8 cellular contexts compared by ENCODE assay signal in genomic region chr1:66925944-66926343, GRCh38. TPM values are rescaled to one million over a fixed set of nuclear protein-coding genes. Genes with fewer than 3 reads are reported as not detected.
A peak's percentile ranks its signal among the peaks of the same experiment; 100 is the strongest.
DNase-seq lines count a peak whose midpoint lies in the region; ATAC-seq, FAIRE-seq and TF ChIP-seq lines count a peak whose summit lies in the region.

No MANE protein-coding gene starts in this region.

- H3K9ac ChIP-seq in adipocyte (ENCODE audit: low read length): peak overlapping the region; percentile 80
- peak overlapping the region; percentile 63 to 86 for H3K9ac ChIP-seq in kidney (ENCODE audit: low read length in 2 of 2)

- H3K27me3 ChIP-seq in CD8-positive, alpha-beta memory T cell (ENCODE audit: insufficient read depth, low read length, poor library complexity, severe bottlenecking): no peaks in the 10 kb centered on the region
- no peaks in the 10 kb centered on the region for H3K27me3 ChIP-seq in adipocyte (replicated peaks; ENCODE audit: control insufficient read depth, insufficient read depth, low read length)
- H3K27me3 ChIP-seq in thoracic aorta (replicated peaks; ENCODE audit: insufficient read depth): no peaks in the 10 kb centered on the region

- no peaks in the 10 kb centered on the region for H3K9me3 ChIP-seq in CD8-positive, alpha-beta memory T cell (ENCODE audit: low read length)
- no peaks in the 10 kb centered on the region for H3K9me3 ChIP-seq in adipocyte (ENCODE audit: control insufficient read depth, low read length)
- H3K9me3 ChIP-seq in kidney (ENCODE audit: control insufficient read depth in 1 of 2, low read length in 2 of 2): no peaks in the 10 kb centered on the region
- no peaks in the 10 kb centered on the region for H3K9me3 ChIP-seq in thoracic aorta

- H3K27ac ChIP-seq in CD8-positive, alpha-beta memory T cell (ENCODE audit: low read depth, low read length): peak overlapping the region; percentile 99
- peak overlapping the region; percentile 89 to 96 for H3K27ac ChIP-seq in kidney (ENCODE audit: low read depth in 2 of 2, low read length in 2 of 2)
- H3K27ac ChIP-seq in thoracic aorta: peak overlapping the region; percentile 87 to 95

- intact Hi-C loops in kidney (cut with DNase I): no loop called here

- peaks cover 0 to 9% of the 10 kb centered on the region in 2 donors for H3K27me3 Mint-ChIP-seq in CD8-positive, alpha-beta memory T cell

- peaks cover 32 to 64% (median 46%) of the 10 kb centered on the region in 3 donors for H3K4me1 Mint-ChIP-seq in CD8-positive, alpha-beta memory T cell

- H3K9me3 Mint-ChIP-seq in CD8-positive, alpha-beta memory T cell: no peaks in the 10 kb centered on the region

- H3K4me3 Mint-ChIP-seq in CD8-positive, alpha-beta memory T cell: peak overlapping the region; percentile 95 to 100 (median 97)

- H3K36me3 Mint-ChIP-seq in CD8-positive, alpha-beta memory T cell: peaks cover 0 to 21% (median 0%) of the 10 kb centered on the region in 3 donors

- peaks cover 42% of the 10 kb centered on the region for H3K4me1 ChIP-seq in CD8-positive, alpha-beta memory T cell (ENCODE audit: insufficient read depth, low read length)
- H3K4me1 ChIP-seq in adipocyte (ENCODE audit: control insufficient read depth, insufficient read depth, low read length): peaks cover 22% of the 10 kb centered on the region
- H3K4me1 ChIP-seq in kidney (ENCODE audit: control insufficient read depth in 1 of 2, insufficient read depth in 1 of 2, low read depth in 1 of 2, low read length in 2 of 2): peaks cover 8 to 17% of the 10 kb centered on the region in 2 donors
- H3K4me1 ChIP-seq in thoracic aorta (ENCODE audit: control insufficient read depth in 1 of 2, low read depth in 2 of 2): peaks cover 17 to 35% of the 10 kb centered on the region in 2 donors

- no peaks in the 10 kb centered on the region for H3K36me3 ChIP-seq in CD8-positive, alpha-beta memory T cell (ENCODE audit: insufficient read depth, low read length)
- H3K36me3 ChIP-seq in adipocyte (ENCODE audit: control insufficient read depth, insufficient read depth, low read length, severe bottlenecking) (no peaks in the 10 kb centered on the region), kidney (ENCODE audit: control insufficient read depth in 1 of 2, insufficient read depth in 2 of 2, low read length in 2 of 2) (no peaks in the 10 kb centered on the region), thoracic aorta (no peaks in the 10 kb centered on the region)

- H3K27ac Mint-ChIP-seq in CD8-positive, alpha-beta memory T cell: peak overlapping the region; percentile 81 to 100 (median 98)

- peak overlapping the region; percentile 97 for H3K4me3 ChIP-seq in CD8-positive, alpha-beta memory T cell (ENCODE audit: low read length)
- H3K4me3 ChIP-seq in Jurkat, Clone E6-1 (ENCODE audit: low read length): peak overlapping the region; percentile 77
- H3K4me3 ChIP-seq in adipocyte (ENCODE audit: low read length) (peak overlapping the region; percentile 85), kidney (ENCODE audit: low read length in 2 of 2) (peak overlapping the region; percentile 85 to 98), thoracic aorta (peak overlapping the region; percentile 80)

- TF ChIP-seq CTCF in kidney (IDR thresholded peaks at IDR 0.05; ENCODE audit: borderline replicate concordance, extremely low read depth, insufficient read depth) (no peak), thoracic aorta (IDR thresholded peaks at IDR 0.05) (no peak)

- no peak for FAIRE-seq in kidney (lab: Jason Lieb, UNC)

- DNase-seq in CD8-positive, alpha-beta memory T cell: no peak
- no peak for DNase-seq in Jurkat, Clone E6-1 (ENCODE audit: low read depth, low spot score)
- DNase-seq in adipocyte (ENCODE audit: low read depth) (peak; percentile 43), kidney (no peak), thoracic aorta (ENCODE audit: low spot score) (no peak), AG08395 (ENCODE audit: low spot score) (no peak)

- POLR2A ChIA-PET in CD8-positive, alpha-beta memory T cell (lab: Charles Lee): interaction anchor here (1.5 kb wide), 1 partner anchor 10 kb away, joined by 4 read pairs; no protein-coding TSS in a partner anchor

- ATAC-seq in thoracic aorta (ENCODE audit: insufficient number of reproducible peaks, low FRiP score, low read depth) (no peak), HG03108 (IDR thresholded peaks at IDR 0.05; ENCODE audit: unreplicated experiment) (no peak), GM19328 (IDR thresholded peaks at IDR 0.05; ENCODE audit: unreplicated experiment) (no peak)

- CTCF ChIA-PET in CD8-positive, alpha-beta memory T cell (lab: Charles Lee): no interaction called here

RNA-seq across cellular contexts. Expression of gene MIER1, which starts 1.2 kb away (rescaled TPM):
- total RNA-seq in CD8-positive, alpha-beta memory T cell: 10 to 100 TPM; 53.1 to 55.3 TPM
- 38.6 TPM for polyA plus RNA-seq in CD8-positive, alpha-beta memory T cell
- 14.0 TPM for polyA plus RNA-seq in Jurkat, Clone E6-1 (2012; ENCODE audit: insufficient read depth, insufficient read length)
- total RNA-seq in kidney (47.6 TPM), thoracic aorta (10 to 100 TPM; 46.0 to 50.9 TPM)
- polyA plus RNA-seq in kidney (ENCODE audit: insufficient read depth, low read depth, low replicate concordance): 9.4 TPM

RNA-seq across cellular contexts. Expression of gene DNAI4, which starts 1.3 kb away (rescaled TPM):
- total RNA-seq in CD8-positive, alpha-beta memory T cell: 1 to 10 TPM in 1 of 2 experiments, under 1 TPM in 1; 0.86 to 1.8 TPM
- polyA plus RNA-seq in CD8-positive, alpha-beta memory T cell: 0.77 TPM
- 1.6 TPM for polyA plus RNA-seq in Jurkat, Clone E6-1 (2012; ENCODE audit: insufficient read depth, insufficient read length)
- total RNA-seq in kidney (26.8 TPM), thoracic aorta (1 to 10 TPM; 1.9 to 5.9 TPM)
- polyA plus RNA-seq in kidney (ENCODE audit: insufficient read depth, low read depth, low replicate concordance): 4.1 TPM
